Comparison of ENCODE assay signal across 1 cellular context in genomic region chr4:101211146-101211553, GRCh38.
TF ChIP-seq lines count a peak whose summit lies in the region.

No MANE protein-coding gene starts in this region.

TF ChIP-seq in IMR-90, 13 proteins besides CTCF, POLR2A, EP300 and RAD21 (continued from another document):
- TF ChIP-seq MAZ (IDR thresholded peaks at IDR 0.05; ENCODE audit: borderline replicate concordance, low read depth, low read length) (no peak), MAFK (IDR thresholded peaks at IDR 0.05; ENCODE audit: low read depth, low read length) (no peak), SMC3 (IDR thresholded peaks at IDR 0.05; ENCODE audit: low read depth, low read length) (no peak)
